1 cellular context compared by ENCODE assay signal in the genomic region with DNA sequence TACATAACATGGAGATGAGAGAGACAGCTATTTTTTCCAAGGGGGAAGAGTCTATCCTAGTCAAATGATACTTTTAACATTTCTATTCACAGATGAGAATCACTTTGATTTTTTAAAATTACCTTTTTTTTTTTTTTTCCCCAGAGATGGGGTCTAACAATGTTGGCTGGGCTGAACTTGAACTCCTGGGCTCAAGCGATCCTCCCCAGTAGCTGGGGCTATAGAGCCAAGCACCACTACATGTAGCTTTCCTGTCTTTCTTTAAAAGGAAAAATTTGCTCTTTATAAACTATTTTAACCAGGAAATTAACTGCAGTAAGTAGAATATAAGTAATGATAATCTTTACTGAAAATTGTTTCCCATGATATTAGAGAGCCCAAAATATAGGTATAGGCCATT.
TF ChIP-seq lines count a peak whose summit lies in the region.

No MANE protein-coding gene starts in this region.

TF ChIP-seq in H1, 55 proteins besides CTCF, POLR2A, EP300 and RAD21 (continued from another document):
- TF ChIP-seq BCL11A (IDR thresholded peaks at IDR 0.05; ENCODE audit: low read depth in 2 of 2, low read length in 2 of 2) (no peak), CREB1 (IDR thresholded peaks at IDR 0.05) (no peak), SIX5 (IDR thresholded peaks at IDR 0.05; ENCODE audit: low read depth, low read length) (no peak), CBX5 (IDR thresholded peaks at IDR 0.05; ENCODE audit: low read depth, low read length) (no peak)
- TF ChIP-seq, protein P1, sequence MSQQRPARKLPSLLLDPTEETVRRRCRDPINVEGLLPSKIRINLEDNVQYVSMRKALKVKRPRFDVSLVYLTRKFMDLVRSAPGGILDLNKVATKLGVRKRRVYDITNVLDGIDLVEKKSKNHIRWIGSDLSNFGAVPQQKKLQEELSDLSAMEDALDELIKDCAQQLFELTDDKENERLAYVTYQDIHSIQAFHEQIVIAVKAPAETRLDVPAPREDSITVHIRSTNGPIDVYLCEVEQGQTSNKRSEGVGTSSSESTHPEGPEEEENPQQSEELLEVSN (IDR thresholded peaks at IDR 0.05) = no peak
